In the genomic region with DNA sequence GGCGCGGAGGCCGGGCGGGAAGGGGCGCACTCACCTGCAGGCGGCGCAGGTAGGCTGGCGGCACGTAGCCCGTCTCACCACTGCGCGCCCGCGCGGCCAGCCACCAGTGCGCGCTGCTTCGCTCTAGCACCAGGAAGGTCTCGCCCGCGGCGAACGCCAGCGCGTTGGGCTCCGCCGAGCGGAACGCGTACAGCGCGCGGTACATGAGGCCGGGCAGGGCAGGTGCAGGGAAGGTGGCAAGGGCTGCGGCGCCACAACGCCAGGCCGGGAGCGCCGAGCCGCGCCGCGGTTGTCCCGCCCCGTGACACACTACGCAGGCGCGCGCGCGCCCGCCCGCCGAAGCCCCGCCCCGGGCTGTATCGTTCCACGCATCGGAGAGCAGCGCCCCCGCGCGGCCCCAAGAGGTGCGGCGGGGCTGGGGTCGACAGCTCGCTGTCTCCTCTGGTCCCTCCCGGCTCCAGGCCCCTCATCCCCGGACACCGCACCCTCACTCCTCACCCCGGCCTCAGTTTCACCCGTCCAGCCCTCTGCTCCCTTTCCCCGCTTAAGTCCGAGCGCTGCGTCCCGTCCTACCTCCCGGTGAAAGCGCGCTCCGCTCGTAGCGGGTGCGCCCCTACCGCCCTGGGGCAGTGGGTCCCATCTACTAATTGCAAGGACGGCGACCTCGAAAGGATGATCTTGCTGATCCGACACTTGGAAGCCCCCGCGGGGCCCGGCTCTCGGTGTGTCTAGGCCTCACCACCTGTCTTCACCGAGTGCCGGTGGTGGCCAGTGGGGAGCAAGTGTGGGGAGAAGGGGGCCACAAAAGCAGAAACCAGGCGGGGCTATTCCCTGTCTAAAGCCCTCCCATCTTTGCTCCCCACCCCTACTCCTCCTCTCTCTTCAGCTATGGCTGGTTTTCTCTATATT, we compare ENCODE assay signal across 1 cellular context.
TF ChIP-seq lines count a peak whose summit lies in the region.

Gene NCKIPSD, minus strand, starts transcription at position 313 of the 909 bp plus-strand sequence. Its CDS starts 108 bp downstream, at position 205.

TF ChIP-seq in H1, 55 proteins besides CTCF, POLR2A, EP300 and RAD21:
- TF ChIP-seq POLR2AphosphoS5 (IDR thresholded peaks at IDR 0.05; ENCODE audit: low read depth, low read length) (peak; percentile 84), SP1 (IDR thresholded peaks at IDR 0.05; ENCODE audit: low read depth, low read length) (0 out of 2 replicates have a peak, but pooled peaks have one; percentile 43), TEAD4 (IDR thresholded peaks at IDR 0.05; ENCODE audit: low read depth, low read length) (0 out of 2 replicates have a peak, but pooled peaks have one; percentile 14), RBBP5 (IDR thresholded peaks at IDR 0.05; ENCODE audit: borderline replicate concordance, low read depth, low read length) (peak; percentile 100), CHD1 (IDR thresholded peaks at IDR 0.05; ENCODE audit: low read depth, low read length) (no peak), RNF2 (IDR thresholded peaks at IDR 0.05; ENCODE audit: borderline replicate concordance, low read depth, low read length, missing control alignments, poor library complexity, severe bottlenecking) (no peak), ASH2L (IDR thresholded peaks at IDR 0.05; ENCODE audit: low read length) (peak; percentile 98), SUZ12 (IDR thresholded peaks at IDR 0.05; ENCODE audit: low read length) (no peak), PHF8 (conservative IDR thresholded peaks at IDR 0.05; ENCODE audit: low read depth, low read length) (peak; percentile 97), TBP (IDR thresholded peaks at IDR 0.05; ENCODE audit: low read depth, low read length) (peak; percentile 18; the same call in 1 of the 2 replicates), CTBP2 (IDR thresholded peaks at IDR 0.05; ENCODE audit: borderline replicate concordance, insufficient read depth, insufficient read length, low read length) (peak; percentile 41), FOSL1 (IDR thresholded peaks at IDR 0.05; ENCODE audit: insufficient read depth, low read depth, low read length) (no peak), CREB1 (IDR thresholded peaks at IDR 0.05) (peak; percentile 70), SRF (IDR thresholded peaks at IDR 0.05; ENCODE audit: low read depth, low read length) (0 out of 2 replicates have a peak, but pooled peaks have one; percentile 37), TAF1 (IDR thresholded peaks at IDR 0.05; ENCODE audit: low read depth, low read length) (peak; percentile 71), TCF12 (IDR thresholded peaks at IDR 0.05; ENCODE audit: low read depth, low read length) (0 out of 2 replicates have a peak, but pooled peaks have one; percentile 22), JUND (IDR thresholded peaks at IDR 0.05; ENCODE audit: low read length) (no peak), KDM4A (IDR thresholded peaks at IDR 0.05; ENCODE audit: low read depth, low read length, severe bottlenecking) (peak; percentile 50), SIN3A (conservative IDR thresholded peaks at IDR 0.05 in 1 of 2, IDR thresholded peaks at IDR 0.05 in 1 of 2; ENCODE audit: low read depth in 1 of 2, low read length in 2 of 2) (peak in 1 of 2 experiments; percentile 17; a peak in 2 of 4 replicates), NRF1 (IDR thresholded peaks at IDR 0.05; ENCODE audit: low read depth, low read length) (peak; percentile 60), HDAC2 (IDR thresholded peaks at IDR 0.05; ENCODE audit: borderline replicate concordance in 1 of 2, low read depth in 2 of 2, low read length in 2 of 2) (no peak)
- TF ChIP-seq, protein P1, sequence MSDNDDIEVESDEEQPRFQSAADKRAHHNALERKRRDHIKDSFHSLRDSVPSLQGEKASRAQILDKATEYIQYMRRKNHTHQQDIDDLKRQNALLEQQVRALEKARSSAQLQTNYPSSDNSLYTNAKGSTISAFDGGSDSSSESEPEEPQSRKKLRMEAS (IDR thresholded peaks at IDR 0.05) = peak; percentile 68; the same call in 1 of the 2 replicates
- TF ChIP-seq, protein P2, sequence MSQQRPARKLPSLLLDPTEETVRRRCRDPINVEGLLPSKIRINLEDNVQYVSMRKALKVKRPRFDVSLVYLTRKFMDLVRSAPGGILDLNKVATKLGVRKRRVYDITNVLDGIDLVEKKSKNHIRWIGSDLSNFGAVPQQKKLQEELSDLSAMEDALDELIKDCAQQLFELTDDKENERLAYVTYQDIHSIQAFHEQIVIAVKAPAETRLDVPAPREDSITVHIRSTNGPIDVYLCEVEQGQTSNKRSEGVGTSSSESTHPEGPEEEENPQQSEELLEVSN (IDR thresholded peaks at IDR 0.05) = 0 out of 2 replicates have a peak, but pooled peaks have one; percentile 31
TF ChIP-seq in H1: peak in this region for 17.
